In genomic region chr20:25058797-25059486, GRCh38 we compare ENCODE assay signal across 8 cellular contexts. TPM values are rescaled to one million over a fixed set of nuclear protein-coding genes. Genes with fewer than 3 reads are reported as not detected.
A peak's percentile ranks its signal among the peaks of the same experiment; 100 is the strongest.
DNase-seq lines count a peak whose midpoint lies in the region; ATAC-seq, FAIRE-seq and TF ChIP-seq lines count a peak whose summit lies in the region.

No MANE protein-coding gene starts in this region.

- peak overlapping the region; percentile 74 to 78 for H3K4me3 Mint-ChIP-seq in activated T-cell treated with anti-CD3 and anti-CD28 coated beads, Interleukin-2, amount 50 U/mL, for 72 hours
- H3K4me3 Mint-ChIP-seq in activated CD8-positive, alpha-beta T cell treated with anti-CD3 and anti-CD28 coated beads, Interleukin-2, amount 10 ng/mL, durations not matched to agents 7 days and 5 days = peak overlapping the region; percentile 73

- H3K4me1 Mint-ChIP-seq in activated T-cell treated with anti-CD3 and anti-CD28 coated beads, Interleukin-2, amount 50 U/mL, for 72 hours (ENCODE audit: low read depth) = peaks cover 49% of the 10 kb centered on the region
- peaks cover 36% of the 10 kb centered on the region for H3K4me1 Mint-ChIP-seq in activated CD8-positive, alpha-beta T cell treated with anti-CD3 and anti-CD28 coated beads, Interleukin-2, amount 10 ng/mL, durations not matched to agents 7 days and 5 days (ENCODE audit: low read depth)

- intact Hi-C loops in kidney (cut with DNase I) = no loop called here

- in situ Hi-C loops in ACHN (cut with HindIII; ENCODE audit: low pct_ligation_motif_present, low pct_unique_long_range_greater_than_20kb, low sequenced_read_pairs) = no loop called here

- H3K9me3 Mint-ChIP-seq in activated T-cell treated with anti-CD3 and anti-CD28 coated beads, Interleukin-2, amount 50 U/mL, for 72 hours = no peaks in the 10 kb centered on the region
- no peaks in the 10 kb centered on the region for H3K9me3 Mint-ChIP-seq in activated CD8-positive, alpha-beta T cell treated with anti-CD3 and anti-CD28 coated beads, Interleukin-2, amount 10 ng/mL, durations not matched to agents 7 days and 5 days (ENCODE audit: insufficient read depth)

- H3K36me3 Mint-ChIP-seq in activated T-cell treated with anti-CD3 and anti-CD28 coated beads, Interleukin-2, amount 50 U/mL, for 72 hours (ENCODE audit: insufficient read depth in 2 of 2) = peaks cover 0 to 1% of the 10 kb centered on the region in 2 donors
- peaks cover 18% of the 10 kb centered on the region for H3K36me3 Mint-ChIP-seq in activated CD8-positive, alpha-beta T cell treated with anti-CD3 and anti-CD28 coated beads, Interleukin-2, amount 10 ng/mL, durations not matched to agents 7 days and 5 days (ENCODE audit: low read depth)

- DNase-seq in activated T-cell treated with anti-CD3 and anti-CD28 coated beads, Interleukin-2, amount 50 U/mL, for 72 hours = no peak
- DNase-seq in activated T-cell treated with anti-CD3 and anti-CD28 coated beads for 4 hours (no peak), kidney (peak; percentile 72), RPMI8226 (no peak), ACHN (no peak)
- no peak for DNase-seq in activated CD8-positive, alpha-beta T cell treated with anti-CD3 and anti-CD28 coated beads, Interleukin-2, amount 10 ng/mL, durations not matched to agents 7 days and 5 days

- peaks cover 8% of the 10 kb centered on the region for H3K27me3 Mint-ChIP-seq in activated T-cell treated with anti-CD3 and anti-CD28 coated beads, Interleukin-2, amount 50 U/mL, for 72 hours (ENCODE audit: low read depth)
- peaks cover 25% of the 10 kb centered on the region for H3K27me3 Mint-ChIP-seq in activated CD8-positive, alpha-beta T cell treated with anti-CD3 and anti-CD28 coated beads, Interleukin-2, amount 10 ng/mL, durations not matched to agents 7 days and 5 days (ENCODE audit: low read depth)

- H3K27ac Mint-ChIP-seq in activated T-cell treated with anti-CD3 and anti-CD28 coated beads, Interleukin-2, amount 50 U/mL, for 72 hours = no peak overlapping the region
- H3K27ac Mint-ChIP-seq in activated CD8-positive, alpha-beta T cell treated with anti-CD3 and anti-CD28 coated beads, Interleukin-2, amount 10 ng/mL, durations not matched to agents 7 days and 5 days = peak overlapping the region; percentile 84

- no peak for TF ChIP-seq CTCF in kidney (IDR thresholded peaks at IDR 0.05; ENCODE audit: borderline replicate concordance, extremely low read depth, insufficient read depth)

- peak overlapping the region; percentile 76 to 79 for H3K4me3 ChIP-seq in kidney (ENCODE audit: low read length in 2 of 2)

- no peaks in the 10 kb centered on the region for H3K36me3 ChIP-seq in kidney (ENCODE audit: control insufficient read depth in 1 of 2, insufficient read depth in 2 of 2, low read length in 2 of 2)

- no peaks in the 10 kb centered on the region for H3K9me3 ChIP-seq in kidney (ENCODE audit: control insufficient read depth in 1 of 2, low read length in 2 of 2)

- H3K27ac ChIP-seq in kidney (ENCODE audit: low read depth in 2 of 2, low read length in 2 of 2) = peak overlapping the region; percentile 95 to 96
- peak overlapping the region; percentile 66 for H3K27ac ChIP-seq in temporal lobe (ENCODE audit: low read depth, low read length)

- H3K9ac ChIP-seq in kidney (ENCODE audit: low read length in 2 of 2) = peak overlapping the region; percentile 66 to 88

- CTCF ChIA-PET in activated CD8-positive, alpha-beta T cell treated with anti-CD3 and anti-CD28 coated beads, Interleukin-2, amount 10 ng/mL, durations not matched to agents 7 days and 5 days (lab: Charles Lee) = interaction anchor here (0.8 to 11.2 kb wide), 5 partner anchors 22 to 138 kb away, joined by 3 to 191 read pairs (median 3); partner anchors contain the start of gene APMAP

- ATAC-seq in activated T-cell treated with anti-CD3 and anti-CD28 coated beads, Interleukin-2, amount 50 U/mL, for 72 hours (replicated peaks in 1 of 2) = no peak
- ATAC-seq in activated CD8-positive, alpha-beta T cell treated with anti-CD3 and anti-CD28 coated beads, Interleukin-2, amount 10 ng/mL, durations not matched to agents 7 days and 5 days = no peak
- ATAC-seq in GM21619 (IDR thresholded peaks at IDR 0.05; ENCODE audit: unreplicated experiment) = no peak

- no peak for FAIRE-seq in kidney (lab: Jason Lieb, UNC)

- H3K4me1 ChIP-seq in kidney (ENCODE audit: control insufficient read depth in 1 of 2, insufficient read depth in 1 of 2, low read depth in 1 of 2, low read length in 2 of 2) = peaks cover 22 to 37% of the 10 kb centered on the region in 2 donors

- POLR2A ChIA-PET in activated CD8-positive, alpha-beta T cell treated with anti-CD3 and anti-CD28 coated beads, Interleukin-2, amount 10 ng/mL, durations not matched to agents 7 days and 5 days (lab: Charles Lee) = interaction anchor here (0.7 to 4.5 kb wide), 8 partner anchors 15 to 128 kb away, joined by 3 to 31 read pairs (median 5); partner anchors contain the start of gene APMAP

RNA-seq across cellular contexts. Expression of gene ACSS1, which starts 1.0 kb away (rescaled TPM):
- 10 to 100 TPM; 18.2 to 23.8 TPM for total RNA-seq in activated T-cell treated with anti-CD3 and anti-CD28 coated beads, Interleukin-2, amount 50 U/mL, for 72 hours
- total RNA-seq in activated CD8-positive, alpha-beta T cell treated with anti-CD3 and anti-CD28 coated beads, Interleukin-2, amount 10 ng/mL, durations not matched to agents 7 days and 5 days = 10 to 100 TPM; 40.9 to 42.5 TPM
- 30.6 TPM for total RNA-seq in kidney
- 72.3 TPM for polyA plus RNA-seq in kidney (ENCODE audit: insufficient read depth, low read depth, low replicate concordance)
- 3.9 TPM for total RNA-seq in temporal lobe

RNA-seq across cellular contexts. Expression of gene VSX1, which starts 23.0 kb away (rescaled TPM):
- total RNA-seq in activated T-cell treated with anti-CD3 and anti-CD28 coated beads, Interleukin-2, amount 50 U/mL, for 72 hours = under 1 TPM in 1 of 2 donors, not detected in 1; 0.12 TPM
- not detected for total RNA-seq in activated CD8-positive, alpha-beta T cell treated with anti-CD3 and anti-CD28 coated beads, Interleukin-2, amount 10 ng/mL, durations not matched to agents 7 days and 5 days
- total RNA-seq in kidney (0.41 TPM), temporal lobe (under 0.01 TPM)
- polyA plus RNA-seq in kidney (ENCODE audit: insufficient read depth, low read depth, low replicate concordance) = not detected
